ENCODE assay signal across 22 cellular contexts in the genomic region with DNA sequence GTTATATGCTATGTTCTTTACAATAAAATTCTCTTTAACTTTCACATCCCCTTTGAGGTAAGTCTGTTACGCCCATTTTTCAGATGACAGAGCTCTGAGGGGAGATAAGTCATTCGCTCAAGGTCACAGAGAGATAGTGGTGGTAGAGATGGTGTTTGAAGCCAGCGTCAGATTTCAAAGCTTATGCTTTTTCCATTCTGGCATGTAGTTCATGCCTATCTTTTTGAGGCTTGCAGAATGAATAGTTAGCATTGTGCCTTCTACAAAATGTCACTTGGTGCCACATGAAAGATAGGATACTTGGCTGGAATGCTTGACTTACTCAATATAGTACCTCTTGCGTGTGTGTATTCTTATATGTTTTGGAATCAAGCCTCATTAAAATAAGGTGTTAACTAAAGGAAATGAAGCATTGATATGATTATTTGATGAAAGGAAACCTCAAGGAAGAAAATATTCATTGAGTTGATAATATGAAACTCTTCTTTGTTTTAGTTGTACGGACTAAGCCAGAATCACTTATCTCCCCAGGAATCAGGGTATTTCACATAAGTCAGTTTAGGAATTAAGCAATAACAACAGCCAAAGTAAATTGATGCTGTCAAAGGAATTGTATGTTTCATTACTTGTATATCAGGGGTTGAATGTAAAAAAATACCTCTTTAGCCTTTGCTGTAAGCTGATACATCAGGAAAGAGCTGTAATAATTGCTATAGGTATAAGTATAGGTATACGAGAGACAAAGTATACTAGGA. TPM values are rescaled to one million over a fixed set of nuclear protein-coding genes. Genes with fewer than 3 reads are reported as not detected.
DNase-seq lines count a peak whose midpoint lies in the region; ATAC-seq, FAIRE-seq and TF ChIP-seq lines count a peak whose summit lies in the region.
"Had no signal": no experiment of that assay in that cellular context is flagged by ENCODE, and none has a peak within 500 bp of the region (broad histone marks: within the 10 kb centered on the region; RNA-seq: fewer than 3 reads in every experiment).

No MANE protein-coding gene starts in this region.

- H3K9me3 ChIP-seq in HepG2 (ENCODE audit: low read length) = no peaks in the 10 kb centered on the region
- no peaks in the 10 kb centered on the region for H3K9me3 ChIP-seq in right lobe of liver
- H3K9me3 ChIP-seq in esophagus muscularis mucosa = no peaks in the 10 kb centered on the region
- H3K9me3 ChIP-seq: uterus had no signal

- H3K27me3 Mint-ChIP-seq in T-helper 2 cell treated with Interferon-gamma antibody and Interleukin-4, amounts not matched to agents 5 μg/mL and 100 μg/mL, for 36 hours (ENCODE audit: low read depth) = no peaks in the 10 kb centered on the region
- H3K27me3 Mint-ChIP-seq in nephron (ENCODE audit: low read depth) = no peaks in the 10 kb centered on the region
- H3K27me3 Mint-ChIP-seq in nephron progenitor cell (ENCODE audit: low read depth, poor library complexity) = no peaks in the 10 kb centered on the region
- peaks cover 5% of the 10 kb centered on the region for H3K27me3 Mint-ChIP-seq in stimulated activated naive CD8-positive, alpha-beta T cell treated with anti-CD3 and anti-CD28 coated beads, Interleukin-15, amount 100 ng/mL, for 72 hours

- H3K27me3 ChIP-seq in HepG2 (ENCODE audit: control insufficient read depth in 1 of 2, insufficient read depth in 2 of 2, low read length in 2 of 2) (no peaks in the 10 kb centered on the region), right lobe of liver (no peaks in the 10 kb centered on the region), esophagus muscularis mucosa (no peaks in the 10 kb centered on the region)
- H3K27me3 ChIP-seq: uterus had no signal

- ATAC-seq in HepG2 (no peak; the same call in 2 of the 3 replicates), right lobe of liver (no peak)
- no peak for ATAC-seq in stimulated activated naive CD8-positive, alpha-beta T cell treated with anti-CD3 and anti-CD28 coated beads, Interleukin-15, amount 100 ng/mL, for 72 hours

- peaks cover 46% of the 10 kb centered on the region for H3K4me1 Mint-ChIP-seq in T-helper 2 cell treated with Interferon-gamma antibody and Interleukin-4, amounts not matched to agents 5 μg/mL and 100 μg/mL, for 36 hours (ENCODE audit: low read depth)
- peaks cover 58% of the 10 kb centered on the region for H3K4me1 Mint-ChIP-seq in nephron
- H3K4me1 Mint-ChIP-seq in nephron progenitor cell = peaks cover 17% of the 10 kb centered on the region
- peaks cover 8% of the 10 kb centered on the region for H3K4me1 Mint-ChIP-seq in stimulated activated naive CD8-positive, alpha-beta T cell treated with anti-CD3 and anti-CD28 coated beads, Interleukin-15, amount 100 ng/mL, for 72 hours
- H3K4me1 Mint-ChIP-seq: CD14-positive monocyte had no signal

- H3K4me3 Mint-ChIP-seq in T-helper 2 cell treated with Interferon-gamma antibody and Interleukin-4, amounts not matched to agents 5 μg/mL and 100 μg/mL, for 36 hours = peak overlapping the region; percentile 22
- H3K4me3 Mint-ChIP-seq in nephron = no peak overlapping the region
- H3K4me3 Mint-ChIP-seq in nephron progenitor cell = no peak overlapping the region
- no peak overlapping the region for H3K4me3 Mint-ChIP-seq in stimulated activated naive CD8-positive, alpha-beta T cell treated with anti-CD3 and anti-CD28 coated beads, Interleukin-15, amount 100 ng/mL, for 72 hours
- H3K4me3 Mint-ChIP-seq: CD14-positive monocyte, HFFc6 had no signal

- H3K36me3 ChIP-seq in HepG2 (replicated peaks in 1 of 2; ENCODE audit: control insufficient read depth in 1 of 2, insufficient read depth in 2 of 2, low read length in 2 of 2) (peaks cover 0 to 3% of the 10 kb centered on the region in 2 experiments; a peak in 2 of 5 replicates), right lobe of liver (no peaks in the 10 kb centered on the region), esophagus muscularis mucosa (no peaks in the 10 kb centered on the region)
- H3K36me3 ChIP-seq: uterus had no signal

- BruUV-seq in HepG2 (replicated peaks; lab: Mats Ljungman, UMichigan) = TSS peak; percentile 1

- peaks cover 85% of the 10 kb centered on the region for H3K4me1 ChIP-seq in HepG2 (ENCODE audit: insufficient read depth, low read length)
- H3K4me1 ChIP-seq in right lobe of liver = peaks cover 0 to 29% (median 11%) of the 10 kb centered on the region in 4 donors
- H3K4me1 ChIP-seq in esophagus muscularis mucosa = peaks cover 19 to 51% (median 30%) of the 10 kb centered on the region in 4 donors
- H3K4me1 ChIP-seq: uterus had no signal

- DNase-seq in HepG2 (ENCODE audit: low spot score) (peak; percentile 95), right lobe of liver (no peak), CD1c-positive myeloid dendritic cell (ENCODE audit: extremely low spot score) (no peak), esophagus muscularis mucosa (ENCODE audit: extremely low spot score) (no peak), nephron progenitor cell (no peak)
- no peak for DNase-seq in T-helper 2 cell treated with Interferon-gamma antibody and Interleukin-4, amounts not matched to agents 5 μg/mL and 100 μg/mL, for 36 hours (ENCODE audit: low spot score)
- DNase-seq in stimulated activated naive CD8-positive, alpha-beta T cell treated with anti-CD3 and anti-CD28 coated beads, Interleukin-15, amount 100 ng/mL, for 72 hours = no peak
- DNase-seq: activated CD4-positive, alpha-beta T cell treated with anti-CD3 and anti-CD28 coated beads, Interleukin-2, amount 50 U/mL, for 4 hours; activated naive CD4-positive, alpha-beta T cell treated with Interleukin-2 at 50 U/mL for 16 hours; aorta; effector memory CD4-positive, alpha-beta T cell; HFFc6; NCI-H1092; NCI-H2029 treated with DMSO at 0.1 percent for 48 hours; NCI-H524 treated with DMSO at 0.1 percent for 48 hours; T-helper 1 cell; uterus had no signal

- peaks cover 92% of the 10 kb centered on the region for H3K79me2 ChIP-seq in HepG2 (ENCODE audit: insufficient read depth, low read length)

- intact Hi-C loops in HepG2 (cut with micrococcal nuclease; ENCODE audit: unreplicated experiment) = no loop called here
- intact Hi-C loops in right lobe of liver (cut with DNase I) = no loop called here
- intact Hi-C loops in esophagus muscularis mucosa (cut with DNase I) = no loop called here

- no peak overlapping the region for H2AFZ ChIP-seq in HepG2 (ENCODE audit: low read length)

- peak overlapping the region; percentile 52 for H3K4me2 ChIP-seq in HepG2 (ENCODE audit: low read depth, low read length)
- H3K4me2 ChIP-seq: KMS-11 had no signal

- POLR2A ChIA-PET in HepG2 (lab: Yijun Ruan, JAX) = interaction anchor here (0.8 to 5.2 kb wide), 4 partner anchors 11 to 31 kb away, joined by 3 to 187 read pairs (median 4); a partner anchor contains a TSS

- TF ChIP-seq POLR2A in HepG2 (IDR thresholded peaks at IDR 0.05; ENCODE audit: insufficient read depth in 1 of 2, low read depth in 2 of 2, low read length in 2 of 2) (no peak), right lobe of liver (IDR thresholded peaks at IDR 0.05) (no peak), esophagus muscularis mucosa (IDR thresholded peaks at IDR 0.05; ENCODE audit: low read depth) (no peak)

- CTCF ChIA-PET in HepG2 (lab: Yijun Ruan, JAX; ENCODE audit: low intra/inter-chr PET ratio, low total read pairs) = no interaction called here

- peak overlapping the region; percentile 71 for H3K27ac Mint-ChIP-seq in T-helper 2 cell treated with Interferon-gamma antibody and Interleukin-4, amounts not matched to agents 5 μg/mL and 100 μg/mL, for 36 hours
- H3K27ac Mint-ChIP-seq in nephron (peak overlapping the region; percentile 5 to 84 (median 56)), nephron progenitor cell (no peak overlapping the region)
- H3K27ac Mint-ChIP-seq in stimulated activated naive CD8-positive, alpha-beta T cell treated with anti-CD3 and anti-CD28 coated beads, Interleukin-15, amount 100 ng/mL, for 72 hours = no peak overlapping the region
- H3K27ac Mint-ChIP-seq: CD14-positive monocyte had no signal

- H3K4me3 ChIP-seq in HepG2 (replicated peaks in 1 of 3; ENCODE audit: insufficient read depth in 1 of 3, low read depth in 2 of 3, low read length in 3 of 3) = no peak overlapping the region; a peak in 1 of 6 replicates
- no peak overlapping the region for H3K4me3 ChIP-seq in right lobe of liver
- no peak overlapping the region for H3K4me3 ChIP-seq in esophagus muscularis mucosa
- H3K4me3 ChIP-seq: lung, uterus had no signal

- peak overlapping the region; percentile 27; the same call in 1 of the 2 replicates for H3K9ac ChIP-seq in HepG2 (ENCODE audit: insufficient read depth, low read depth, low read length)
- H3K9ac ChIP-seq: KMS-11 had no signal

- TF ChIP-seq EP300 in HepG2 (IDR thresholded peaks at IDR 0.05; ENCODE audit: low read depth in 2 of 2, low read length in 2 of 2) (peak; percentile 46 to 88; a peak in 3 of 4 replicates), HepG2 (CRISPR knock-in tag; IDR thresholded peaks at IDR 0.05; ENCODE audit: borderline replicate concordance) (peak; percentile 90), esophagus muscularis mucosa (IDR thresholded peaks at IDR 0.05) (no peak)

- no peak for TF ChIP-seq RAD21 in HepG2 (CRISPR knock-in tag; IDR thresholded peaks at IDR 0.05)

- H4K20me1 ChIP-seq in HepG2 (ENCODE audit: insufficient read depth, low read length) = peaks cover 15% of the 10 kb centered on the region

- H3K27ac ChIP-seq in HepG2 (ENCODE audit: extremely low read length, insufficient read depth, low read length) = peak overlapping the region; percentile 90
- H3K27ac ChIP-seq in right lobe of liver = no peak overlapping the region
- H3K27ac ChIP-seq in esophagus muscularis mucosa (replicated peaks in 1 of 4) = no peak overlapping the region
- H3K27ac ChIP-seq: KMS-11, uterus, VCaP had no signal

- 57% methylated on average over 6 of the region's 6 CpGs for WGBS in HepG2 (ENCODE audit: low lambda C conversion rate)
- WGBS in right lobe of liver (ENCODE audit: insufficient coverage, low coverage, low lambda C conversion rate, missing lambda C conversion rate) = 49% methylated on average over 6 of the region's 6 CpGs
- WGBS in esophagus muscularis mucosa = 84% methylated on average over 6 of the region's 6 CpGs

- peaks cover 3% of the 10 kb centered on the region for H3K36me3 Mint-ChIP-seq in T-helper 2 cell treated with Interferon-gamma antibody and Interleukin-4, amounts not matched to agents 5 μg/mL and 100 μg/mL, for 36 hours (ENCODE audit: low read depth)
- no peaks in the 10 kb centered on the region for H3K36me3 Mint-ChIP-seq in nephron (ENCODE audit: low read depth)
- H3K36me3 Mint-ChIP-seq in nephron progenitor cell (ENCODE audit: low read depth) = no peaks in the 10 kb centered on the region
- H3K36me3 Mint-ChIP-seq: CD14-positive monocyte had no signal

- FAIRE-seq in HepG2 (lab: Jason Lieb, UNC) = no peak

- in situ Hi-C loops in HepG2 (cut with HindIII; ENCODE audit: extremely low pct_ligation_motif_present, low pct_unique_long_range_greater_than_20kb) = no loop called here

- TF ChIP-seq CTCF in HepG2 (CRISPR knock-in tag; IDR thresholded peaks at IDR 0.05) (no peak), right lobe of liver (IDR thresholded peaks at IDR 0.05) (no peak), nephron (IDR thresholded peaks at IDR 0.05; ENCODE audit: unreplicated experiment in 3 of 3) (no peak), esophagus muscularis mucosa (IDR thresholded peaks at IDR 0.05) (no peak), nephron progenitor cell (IDR thresholded peaks at IDR 0.05) (no peak)

- H3K9me3 Mint-ChIP-seq in T-helper 2 cell treated with Interferon-gamma antibody and Interleukin-4, amounts not matched to agents 5 μg/mL and 100 μg/mL, for 36 hours = no peaks in the 10 kb centered on the region
- no peaks in the 10 kb centered on the region for H3K9me3 Mint-ChIP-seq in nephron
- no peaks in the 10 kb centered on the region for H3K9me3 Mint-ChIP-seq in nephron progenitor cell
- no peaks in the 10 kb centered on the region for H3K9me3 Mint-ChIP-seq in stimulated activated naive CD8-positive, alpha-beta T cell treated with anti-CD3 and anti-CD28 coated beads, Interleukin-15, amount 100 ng/mL, for 72 hours
- H3K9me3 Mint-ChIP-seq: HFFc6 had no signal

RNA-seq across cellular contexts. Expression of a gene that starts 15.5 kb away (rescaled TPM):
- 154 and 165 TPM in 2 replicates for total RNA-seq in HepG2 (2016; rRNA removed; fragmentation: Illumina TruSeq; extraction: Trizol)
- 81.5 and 81.6 TPM in 2 replicates for total RNA-seq in HepG2 (2016; cell fraction: cytosol; rRNA removed; fragmentation: Illumina TruSeq; extraction: Trizol; ENCODE audit: low read depth)
- total RNA-seq in HepG2 (2016; cell fraction: insoluble cytoplasmic fraction; rRNA removed; fragmentation: Illumina TruSeq; extraction: Trizol) = 151 and 153 TPM in 2 replicates
- total RNA-seq in HepG2 (2016; cell fraction: membrane; rRNA removed; fragmentation: Illumina TruSeq; extraction: Trizol) = 160 and 169 TPM in 2 replicates
- total RNA-seq in HepG2 (2016; cell fraction: nucleus; rRNA removed; fragmentation: Illumina TruSeq; extraction: Trizol) = 110 and 114 TPM in 2 replicates
- polyA plus RNA-seq in HepG2 (2011; rRNA removed) = 180 and 212 TPM in 2 replicates
- polyA plus RNA-seq in HepG2 (2011; cell fraction: cytosol; rRNA removed) = 161 and 177 TPM in 2 replicates
- polyA plus RNA-seq in HepG2 (2011; cell fraction: nucleus; rRNA removed) = 71.8 and 89.4 TPM in 2 replicates
- 134 and 184 TPM in 2 replicates for polyA plus RNA-seq in HepG2 (2012)
- polyA plus RNA-seq in HepG2 (2016; cell fraction: cytosol; fragmentation: Illumina TruSeq; extraction: Trizol; ENCODE audit: low read depth) = 102 and 115 TPM in 2 replicates
- polyA plus RNA-seq in HepG2 (2016; cell fraction: insoluble cytoplasmic fraction; fragmentation: Illumina TruSeq; extraction: Trizol; ENCODE audit: low read depth) = 213 and 235 TPM in 2 replicates
- polyA plus RNA-seq in HepG2 (2016; cell fraction: membrane; fragmentation: Illumina TruSeq; extraction: Trizol; ENCODE audit: low read depth) = 179 and 180 TPM in 2 replicates
- 145 and 148 TPM in 2 replicates for polyA plus RNA-seq in HepG2 (2016; cell fraction: nucleus; fragmentation: Illumina TruSeq; extraction: Trizol; ENCODE audit: insufficient read depth, low read depth)
- polyA minus RNA-seq in HepG2 (2011; rRNA and poly(A)+ RNA removed; ENCODE audit: low replicate concordance) = 28.4 and 78.1 TPM in 2 replicates
- 121 and 126 TPM in 2 replicates for polyA minus RNA-seq in HepG2 (2011; cell fraction: cytosol; rRNA and poly(A)+ RNA removed)
- 287 and 295 TPM in 2 replicates for polyA minus RNA-seq in HepG2 (2011; cell fraction: nucleus; rRNA and poly(A)+ RNA removed)
- 100 to 1,000 TPM in 1 of 6 experiments, 10 to 100 TPM in 5; 60.7 to 109 (median 72.9) TPM for total RNA-seq in right lobe of liver
- total RNA-seq in esophagus muscularis mucosa = 100 to 1,000 TPM in 1 of 4 donors, 10 to 100 TPM in 3; 51.9 to 151 (median 78.9) TPM

Comparison
In these comparisons a context has a peak if more than half of its experiments do, and no peak if none do; other contexts are left out.
1. H3K27ac Mint-ChIP-seq: peak in T-helper 2 cell treated with Interferon-gamma antibody and Interleukin-4, amounts not matched to agents 5 μg/mL and 100 μg/mL, for 36 hours (single experiment) and nephron (3 of 3); none in nephron progenitor cell (single experiment) and stimulated activated naive CD8-positive, alpha-beta T cell treated with anti-CD3 and anti-CD28 coated beads, Interleukin-15, amount 100 ng/mL, for 72 hours (0 of 2).